In the genomic region with DNA sequence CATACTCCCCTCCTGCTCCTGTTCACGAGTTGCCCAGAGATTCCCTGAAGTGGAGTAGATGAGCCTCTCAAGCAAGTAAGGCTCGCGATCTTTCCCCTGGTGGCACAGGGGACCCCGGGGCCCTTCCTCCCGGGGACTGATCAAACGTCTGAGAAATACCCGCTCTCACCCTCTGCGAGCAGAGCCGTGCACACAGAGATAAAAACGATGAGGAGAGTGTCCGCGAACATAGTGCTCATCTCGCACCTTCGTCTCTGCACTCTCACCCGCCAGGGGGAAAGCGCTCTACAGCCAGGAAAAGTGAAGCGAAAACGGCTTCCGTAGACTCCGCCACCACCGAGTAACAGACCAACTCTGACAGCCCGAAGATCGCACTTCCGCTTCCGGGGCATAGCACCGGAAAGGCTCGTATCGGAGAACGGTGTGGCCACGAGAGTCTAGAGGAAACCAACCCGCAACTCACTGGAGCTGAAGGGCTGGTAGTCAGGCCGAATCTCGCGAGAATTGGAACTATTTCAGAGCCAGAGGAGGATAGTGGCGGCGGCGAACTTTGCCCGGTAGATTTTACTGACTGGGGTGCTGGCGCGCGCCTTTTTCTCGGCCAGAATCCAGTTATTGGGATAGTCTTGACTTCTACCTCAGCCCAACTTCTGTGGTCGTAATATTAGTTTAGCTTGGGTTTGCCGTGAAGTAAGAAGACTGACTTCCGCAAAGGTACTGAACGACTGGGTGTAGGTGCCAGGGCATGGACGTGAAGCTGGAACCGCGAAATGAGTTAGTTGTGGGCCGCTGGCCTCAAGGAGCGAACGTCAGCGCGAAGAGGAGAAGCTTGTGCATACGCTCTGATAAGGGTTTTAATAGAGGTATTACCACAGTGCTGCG, we compare ENCODE assay signal across 1 cellular context.
A peak's percentile ranks its signal among the peaks of the same experiment; 100 is the strongest.
TF ChIP-seq lines count a peak whose summit lies in the region.

Gene TMCO1 (minus strand): TSS at position 356 of the 882 bp plus-strand sequence. CDS start 117 bp downstream, at position 239.

TF ChIP-seq in GM23338, 12 proteins besides CTCF, POLR2A, EP300 and RAD21:
- TF ChIP-seq STAT1 (IDR thresholded peaks at IDR 0.05; ENCODE audit: unreplicated experiment) = no peak
- no peak for TF ChIP-seq ZNF331 (CRISPR knock-in tag; IDR thresholded peaks at IDR 0.05; ENCODE audit: low read depth)
- TF ChIP-seq NANOG (IDR thresholded peaks at IDR 0.05; ENCODE audit: borderline replicate concordance) = no peak
- TF ChIP-seq EZH2 (IDR thresholded peaks at IDR 0.05; ENCODE audit: low read depth, unreplicated experiment) = no peak
- TF ChIP-seq JUNB (IDR thresholded peaks at IDR 0.05; ENCODE audit: unreplicated experiment) = no peak
- TF ChIP-seq CREB1 (CRISPR knock-in tag; IDR thresholded peaks at IDR 0.05; ENCODE audit: low read depth) = peak; percentile 57
- TF ChIP-seq POLR2AphosphoS5 (IDR thresholded peaks at IDR 0.05; ENCODE audit: low read depth) = peak; percentile 85
- TF ChIP-seq, protein P1, sequence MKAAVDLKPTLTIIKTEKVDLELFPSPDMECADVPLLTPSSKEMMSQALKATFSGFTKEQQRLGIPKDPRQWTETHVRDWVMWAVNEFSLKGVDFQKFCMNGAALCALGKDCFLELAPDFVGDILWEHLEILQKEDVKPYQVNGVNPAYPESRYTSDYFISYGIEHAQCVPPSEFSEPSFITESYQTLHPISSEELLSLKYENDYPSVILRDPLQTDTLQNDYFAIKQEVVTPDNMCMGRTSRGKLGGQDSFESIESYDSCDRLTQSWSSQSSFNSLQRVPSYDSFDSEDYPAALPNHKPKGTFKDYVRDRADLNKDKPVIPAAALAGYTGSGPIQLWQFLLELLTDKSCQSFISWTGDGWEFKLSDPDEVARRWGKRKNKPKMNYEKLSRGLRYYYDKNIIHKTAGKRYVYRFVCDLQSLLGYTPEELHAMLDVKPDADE (IDR thresholded peaks at IDR 0.05) = peak; percentile 92
- TF ChIP-seq, protein P2, sequence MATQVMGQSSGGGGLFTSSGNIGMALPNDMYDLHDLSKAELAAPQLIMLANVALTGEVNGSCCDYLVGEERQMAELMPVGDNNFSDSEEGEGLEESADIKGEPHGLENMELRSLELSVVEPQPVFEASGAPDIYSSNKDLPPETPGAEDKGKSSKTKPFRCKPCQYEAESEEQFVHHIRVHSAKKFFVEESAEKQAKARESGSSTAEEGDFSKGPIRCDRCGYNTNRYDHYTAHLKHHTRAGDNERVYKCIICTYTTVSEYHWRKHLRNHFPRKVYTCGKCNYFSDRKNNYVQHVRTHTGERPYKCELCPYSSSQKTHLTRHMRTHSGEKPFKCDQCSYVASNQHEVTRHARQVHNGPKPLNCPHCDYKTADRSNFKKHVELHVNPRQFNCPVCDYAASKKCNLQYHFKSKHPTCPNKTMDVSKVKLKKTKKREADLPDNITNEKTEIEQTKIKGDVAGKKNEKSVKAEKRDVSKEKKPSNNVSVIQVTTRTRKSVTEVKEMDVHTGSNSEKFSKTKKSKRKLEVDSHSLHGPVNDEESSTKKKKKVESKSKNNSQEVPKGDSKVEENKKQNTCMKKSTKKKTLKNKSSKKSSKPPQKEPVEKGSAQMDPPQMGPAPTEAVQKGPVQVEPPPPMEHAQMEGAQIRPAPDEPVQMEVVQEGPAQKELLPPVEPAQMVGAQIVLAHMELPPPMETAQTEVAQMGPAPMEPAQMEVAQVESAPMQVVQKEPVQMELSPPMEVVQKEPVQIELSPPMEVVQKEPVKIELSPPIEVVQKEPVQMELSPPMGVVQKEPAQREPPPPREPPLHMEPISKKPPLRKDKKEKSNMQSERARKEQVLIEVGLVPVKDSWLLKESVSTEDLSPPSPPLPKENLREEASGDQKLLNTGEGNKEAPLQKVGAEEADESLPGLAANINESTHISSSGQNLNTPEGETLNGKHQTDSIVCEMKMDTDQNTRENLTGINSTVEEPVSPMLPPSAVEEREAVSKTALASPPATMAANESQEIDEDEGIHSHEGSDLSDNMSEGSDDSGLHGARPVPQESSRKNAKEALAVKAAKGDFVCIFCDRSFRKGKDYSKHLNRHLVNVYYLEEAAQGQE (IDR thresholded peaks at IDR 0.05; ENCODE audit: unreplicated experiment) = no peak
- no peak for TF ChIP-seq ZNF462 (CRISPR knock-in tag; IDR thresholded peaks at IDR 0.05)
- no peak for TF ChIP-seq EZH2phosphoT487 (IDR thresholded peaks at IDR 0.05; ENCODE audit: unreplicated experiment)
